ENCODE assay signal across 1 cellular context in the genomic region with DNA sequence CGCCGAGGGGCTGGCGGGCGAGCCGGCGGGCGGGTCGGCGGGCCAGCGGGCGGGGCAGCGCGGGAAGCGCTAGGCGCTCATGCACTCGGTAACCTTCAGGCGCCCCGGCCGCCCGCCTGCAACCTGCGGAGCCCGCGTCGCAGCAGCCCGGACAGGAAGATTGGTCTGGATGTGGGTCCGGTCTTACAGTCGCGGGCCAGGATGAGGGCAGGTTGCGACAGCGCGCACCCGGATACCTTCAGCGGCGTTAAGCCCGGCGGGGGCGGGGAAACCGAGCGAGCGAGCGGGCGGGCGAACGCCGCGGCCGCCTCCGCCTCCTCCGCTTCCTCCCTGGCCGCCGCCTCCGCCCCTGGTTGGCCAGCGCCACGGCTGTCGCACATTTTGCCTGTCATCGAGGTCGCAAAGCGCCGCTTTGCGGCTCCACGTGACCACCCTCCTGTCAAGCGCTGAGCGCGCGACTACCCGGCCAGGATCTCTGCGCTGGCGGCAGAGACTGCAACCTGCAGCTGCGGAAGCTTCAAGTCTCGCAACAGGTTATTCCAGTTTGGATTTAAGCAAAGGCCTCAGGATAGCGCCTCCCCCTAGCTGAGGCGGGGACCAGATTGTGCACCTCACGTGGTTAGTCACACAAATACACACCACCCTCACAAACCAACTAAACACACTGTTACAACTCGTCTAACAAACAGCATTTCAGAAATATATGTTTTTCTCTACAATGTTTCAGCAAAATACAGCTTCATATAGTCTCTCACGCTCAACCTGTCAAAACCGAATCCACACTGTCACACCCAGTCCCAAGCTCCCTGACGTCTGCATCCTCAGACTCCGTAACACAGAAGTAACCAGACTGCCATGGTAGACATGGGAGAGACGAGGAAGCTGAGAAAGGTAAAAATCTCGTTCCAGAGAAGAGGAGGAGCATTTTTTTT.
A peak's percentile ranks its signal among the peaks of the same experiment; 100 is the strongest.
TF ChIP-seq lines count a peak whose summit lies in the region.

TSS of gene FAF1 (minus strand) at position 355 of the 932 bp plus-strand sequence. CDS start 456 bp downstream, outside the sequence.

TF ChIP-seq in GM12878, 131 proteins besides CTCF, POLR2A, EP300 and RAD21 (continued from another document and continues in another):
- TF ChIP-seq, protein P1, sequence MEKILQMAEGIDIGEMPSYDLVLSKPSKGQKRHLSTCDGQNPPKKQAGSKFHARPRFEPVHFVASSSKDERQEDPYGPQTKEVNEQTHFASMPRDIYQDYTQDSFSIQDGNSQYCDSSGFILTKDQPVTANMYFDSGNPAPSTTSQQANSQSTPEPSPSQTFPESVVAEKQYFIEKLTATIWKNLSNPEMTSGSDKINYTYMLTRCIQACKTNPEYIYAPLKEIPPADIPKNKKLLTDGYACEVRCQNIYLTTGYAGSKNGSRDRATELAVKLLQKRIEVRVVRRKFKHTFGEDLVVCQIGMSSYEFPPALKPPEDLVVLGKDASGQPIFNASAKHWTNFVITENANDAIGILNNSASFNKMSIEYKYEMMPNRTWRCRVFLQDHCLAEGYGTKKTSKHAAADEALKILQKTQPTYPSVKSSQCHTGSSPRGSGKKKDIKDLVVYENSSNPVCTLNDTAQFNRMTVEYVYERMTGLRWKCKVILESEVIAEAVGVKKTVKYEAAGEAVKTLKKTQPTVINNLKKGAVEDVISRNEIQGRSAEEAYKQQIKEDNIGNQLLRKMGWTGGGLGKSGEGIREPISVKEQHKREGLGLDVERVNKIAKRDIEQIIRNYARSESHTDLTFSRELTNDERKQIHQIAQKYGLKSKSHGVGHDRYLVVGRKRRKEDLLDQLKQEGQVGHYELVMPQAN (conservative IDR thresholded peaks at IDR 0.05), result peak; percentile 90
- TF ChIP-seq IRF4 (IDR thresholded peaks at IDR 0.05; ENCODE audit: low read depth, low read length), result no peak
- TF ChIP-seq IKZF1 (conservative IDR thresholded peaks at IDR 0.05), result peak; percentile 95
- peak; percentile 74; the same call in 1 of the 2 replicates for TF ChIP-seq CBX5 (IDR thresholded peaks at IDR 0.05; ENCODE audit: low read depth)
- peak; percentile 63 for TF ChIP-seq SIX5 (IDR thresholded peaks at IDR 0.05; ENCODE audit: low read depth, low read length, severe bottlenecking)
- 0 out of 2 replicates have a peak, but pooled peaks have one; percentile 46 for TF ChIP-seq FOXM1 (IDR thresholded peaks at IDR 0.05; ENCODE audit: low read depth, low read length)
- no peak for TF ChIP-seq FOXK2 (IDR thresholded peaks at IDR 0.05)
- no peak for TF ChIP-seq STAT3 (IDR thresholded peaks at IDR 0.05; ENCODE audit: low read depth, low read length)
- TF ChIP-seq BCL3 (IDR thresholded peaks at IDR 0.05; ENCODE audit: borderline replicate concordance, insufficient read depth, low read depth, low read length, poor library complexity, severe bottlenecking), result no peak
- TF ChIP-seq SPI1 (IDR thresholded peaks at IDR 0.05; ENCODE audit: borderline replicate concordance, insufficient read depth, low read depth, low read length), result peak; percentile 68; the same call in 1 of the 2 replicates
- TF ChIP-seq, protein P2, sequence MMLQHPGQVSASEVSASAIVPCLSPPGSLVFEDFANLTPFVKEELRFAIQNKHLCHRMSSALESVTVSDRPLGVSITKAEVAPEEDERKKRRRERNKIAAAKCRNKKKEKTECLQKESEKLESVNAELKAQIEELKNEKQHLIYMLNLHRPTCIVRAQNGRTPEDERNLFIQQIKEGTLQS (IDR thresholded peaks at IDR 0.05; ENCODE audit: borderline replicate concordance, extremely low read depth, low read depth, low read length), result peak; percentile 100
- TF ChIP-seq, protein P3, sequence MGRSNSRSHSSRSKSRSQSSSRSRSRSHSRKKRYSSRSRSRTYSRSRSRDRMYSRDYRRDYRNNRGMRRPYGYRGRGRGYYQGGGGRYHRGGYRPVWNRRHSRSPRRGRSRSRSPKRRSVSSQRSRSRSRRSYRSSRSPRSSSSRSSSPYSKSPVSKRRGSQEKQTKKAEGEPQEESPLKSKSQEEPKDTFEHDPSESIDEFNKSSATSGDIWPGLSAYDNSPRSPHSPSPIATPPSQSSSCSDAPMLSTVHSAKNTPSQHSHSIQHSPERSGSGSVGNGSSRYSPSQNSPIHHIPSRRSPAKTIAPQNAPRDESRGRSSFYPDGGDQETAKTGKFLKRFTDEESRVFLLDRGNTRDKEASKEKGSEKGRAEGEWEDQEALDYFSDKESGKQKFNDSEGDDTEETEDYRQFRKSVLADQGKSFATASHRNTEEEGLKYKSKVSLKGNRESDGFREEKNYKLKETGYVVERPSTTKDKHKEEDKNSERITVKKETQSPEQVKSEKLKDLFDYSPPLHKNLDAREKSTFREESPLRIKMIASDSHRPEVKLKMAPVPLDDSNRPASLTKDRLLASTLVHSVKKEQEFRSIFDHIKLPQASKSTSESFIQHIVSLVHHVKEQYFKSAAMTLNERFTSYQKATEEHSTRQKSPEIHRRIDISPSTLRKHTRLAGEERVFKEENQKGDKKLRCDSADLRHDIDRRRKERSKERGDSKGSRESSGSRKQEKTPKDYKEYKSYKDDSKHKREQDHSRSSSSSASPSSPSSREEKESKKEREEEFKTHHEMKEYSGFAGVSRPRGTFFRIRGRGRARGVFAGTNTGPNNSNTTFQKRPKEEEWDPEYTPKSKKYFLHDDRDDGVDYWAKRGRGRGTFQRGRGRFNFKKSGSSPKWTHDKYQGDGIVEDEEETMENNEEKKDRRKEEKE (IDR thresholded peaks at IDR 0.05), result no peak
- TF ChIP-seq TBL1XR1 (IDR thresholded peaks at IDR 0.05; ENCODE audit: low read depth, low read length), result no peak
- TF ChIP-seq, protein P4, sequence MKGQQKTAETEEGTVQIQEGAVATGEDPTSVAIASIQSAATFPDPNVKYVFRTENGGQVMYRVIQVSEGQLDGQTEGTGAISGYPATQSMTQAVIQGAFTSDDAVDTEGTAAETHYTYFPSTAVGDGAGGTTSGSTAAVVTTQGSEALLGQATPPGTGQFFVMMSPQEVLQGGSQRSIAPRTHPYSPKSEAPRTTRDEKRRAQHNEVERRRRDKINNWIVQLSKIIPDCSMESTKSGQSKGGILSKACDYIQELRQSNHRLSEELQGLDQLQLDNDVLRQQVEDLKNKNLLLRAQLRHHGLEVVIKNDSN (IDR thresholded peaks at IDR 0.05; ENCODE audit: borderline replicate concordance, extremely low read length, insufficient read depth, low read depth, low read length), result peak; percentile 99
- no peak for TF ChIP-seq CHD4 (IDR thresholded peaks at IDR 0.05)
- no peak for TF ChIP-seq KAT2A (conservative IDR thresholded peaks at IDR 0.05; ENCODE audit: control insufficient read depth, low read depth, low read length)
- no peak for TF ChIP-seq IRF3 (IDR thresholded peaks at IDR 0.05)
- TF ChIP-seq IKZF2 (IDR thresholded peaks at IDR 0.05), result peak in 1 of 2 experiments; percentile 30; a peak in 1 of 4 replicates
- TF ChIP-seq EGR1 (IDR thresholded peaks at IDR 0.05; ENCODE audit: borderline replicate concordance in 1 of 2, low read depth in 2 of 2, low read length in 2 of 2), result peak; percentile 54 to 100
- no peak for TF ChIP-seq NRF1 (conservative IDR thresholded peaks at IDR 0.05; ENCODE audit: low read depth, low read length)
- TF ChIP-seq SIN3A (IDR thresholded peaks at IDR 0.05; ENCODE audit: low read depth, low read length), result peak; percentile 93
- no peak for TF ChIP-seq MTA3 (IDR thresholded peaks at IDR 0.05; ENCODE audit: borderline replicate concordance, low read length)
- TF ChIP-seq BCL11A (IDR thresholded peaks at IDR 0.05; ENCODE audit: low read depth, low read length), result no peak
- TF ChIP-seq YY1 (IDR thresholded peaks at IDR 0.05; ENCODE audit: low read depth, low read length), result peak; percentile 84
- no peak for TF ChIP-seq BRCA1 (IDR thresholded peaks at IDR 0.05; ENCODE audit: low read depth, low read length)
- no peak for TF ChIP-seq RCOR1 (conservative IDR thresholded peaks at IDR 0.05; ENCODE audit: low read depth, low read length)
- TF ChIP-seq RBBP5 (conservative IDR thresholded peaks at IDR 0.05), result no peak
- no peak for TF ChIP-seq IRF5 (IDR thresholded peaks at IDR 0.05; ENCODE audit: borderline replicate concordance)
- TF ChIP-seq ZNF217 (IDR thresholded peaks at IDR 0.05), result peak; percentile 80; the same call in 1 of the 2 replicates
- peak; percentile 78 for TF ChIP-seq ZNF207 (IDR thresholded peaks at IDR 0.05; ENCODE audit: borderline replicate concordance)
- TF ChIP-seq, protein P5, sequence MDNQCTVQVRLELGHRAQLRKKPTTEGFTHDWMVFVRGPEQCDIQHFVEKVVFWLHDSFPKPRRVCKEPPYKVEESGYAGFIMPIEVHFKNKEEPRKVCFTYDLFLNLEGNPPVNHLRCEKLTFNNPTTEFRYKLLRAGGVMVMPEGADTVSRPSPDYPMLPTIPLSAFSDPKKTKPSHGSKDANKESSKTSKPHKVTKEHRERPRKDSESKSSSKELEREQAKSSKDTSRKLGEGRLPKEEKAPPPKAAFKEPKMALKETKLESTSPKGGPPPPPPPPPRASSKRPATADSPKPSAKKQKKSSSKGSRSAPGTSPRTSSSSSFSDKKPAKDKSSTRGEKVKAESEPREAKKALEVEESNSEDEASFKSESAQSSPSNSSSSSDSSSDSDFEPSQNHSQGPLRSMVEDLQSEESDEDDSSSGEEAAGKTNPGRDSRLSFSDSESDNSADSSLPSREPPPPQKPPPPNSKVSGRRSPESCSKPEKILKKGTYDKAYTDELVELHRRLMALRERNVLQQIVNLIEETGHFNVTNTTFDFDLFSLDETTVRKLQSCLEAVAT (IDR thresholded peaks at IDR 0.05), result 0 out of 2 replicates have a peak, but pooled peaks have one; percentile 47
- no peak for TF ChIP-seq CUX1 (IDR thresholded peaks at IDR 0.05; ENCODE audit: insufficient replicate concordance, low read depth, low read length)
- TF ChIP-seq JUNB (IDR thresholded peaks at IDR 0.05), result no peak
- TF ChIP-seq RB1 (IDR thresholded peaks at IDR 0.05; ENCODE audit: borderline replicate concordance), result peak; percentile 76; the same call in 1 of the 2 replicates
- TF ChIP-seq SP1 (IDR thresholded peaks at IDR 0.05; ENCODE audit: low read depth, low read length), result peak; percentile 77
- TF ChIP-seq EED (IDR thresholded peaks at IDR 0.05; ENCODE audit: low read depth), result peak; percentile 46; the same call in 1 of the 2 replicates
- no peak for TF ChIP-seq SMARCA5 (IDR thresholded peaks at IDR 0.05)
- peak; percentile 96; the same call in 1 of the 2 replicates for TF ChIP-seq MXI1 (IDR thresholded peaks at IDR 0.05; ENCODE audit: low read depth, low read length)
- TF ChIP-seq CBFB (IDR thresholded peaks at IDR 0.05; ENCODE audit: low read depth), result peak; percentile 82; the same call in 1 of the 2 replicates
